In the genomic region with DNA sequence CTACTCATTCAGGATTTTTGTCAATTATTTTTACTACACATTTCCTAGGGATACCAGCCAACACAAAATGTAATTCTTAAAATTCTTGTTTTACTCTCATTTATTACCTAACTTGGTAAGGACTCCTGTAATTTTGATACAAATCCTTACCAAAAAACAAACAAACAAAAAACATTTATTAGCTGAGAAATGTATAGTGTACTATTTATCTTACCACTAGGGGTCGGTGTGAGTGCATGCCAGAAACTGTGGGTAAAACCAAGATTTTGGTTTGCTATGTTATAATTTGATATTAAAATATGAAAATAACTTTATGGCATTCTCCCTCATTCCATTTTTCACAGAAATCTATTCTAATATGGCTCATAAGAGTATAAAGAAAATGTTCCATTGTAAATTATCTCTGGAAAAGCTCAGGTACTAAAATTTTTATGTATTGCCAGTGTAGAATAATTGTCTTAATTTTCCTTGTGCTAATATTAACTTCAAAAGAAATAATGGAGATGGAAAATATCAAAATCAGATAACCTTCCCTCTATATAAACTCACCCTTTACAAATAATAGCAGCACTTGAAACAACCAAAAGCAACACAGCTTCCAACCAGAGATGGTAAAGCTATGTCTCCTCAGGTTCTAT, we compare ENCODE assay signal across 8 cellular contexts.
DNase-seq lines count a peak whose midpoint lies in the region; ATAC-seq and TF ChIP-seq lines count a peak whose summit lies in the region.

No MANE protein-coding gene starts in this region.

- no peaks in the 10 kb centered on the region for H3K4me1 Mint-ChIP-seq in glutamatergic neuron (ENCODE audit: low read depth, unreplicated experiment)
- no peaks in the 10 kb centered on the region for H3K4me1 Mint-ChIP-seq in activated CD4-positive, alpha-beta T cell treated with anti-CD3 and anti-CD28 coated beads, Interleukin-2, amount 10 ng/mL, durations not matched to agents 7 days and 5 days

- intact Hi-C loops in Panc1 (cut with micrococcal nuclease; ENCODE audit: unreplicated experiment), result loop anchor here (5.0 kb wide), 1 partner anchor 170 kb away; no protein-coding TSS in a partner anchor

- in situ Hi-C loops in Panc1 (cut with HindIII; ENCODE audit: low pct_unique_long_range_greater_than_20kb, low sequenced_read_pairs), result no loop called here

- no TSS peak for BruUV-seq in Panc1 (replicated peaks; lab: Mats Ljungman, UMichigan)

- H3K36me3 Mint-ChIP-seq in glutamatergic neuron (ENCODE audit: unreplicated experiment), result no peaks in the 10 kb centered on the region
- no peaks in the 10 kb centered on the region for H3K36me3 Mint-ChIP-seq in activated CD4-positive, alpha-beta T cell treated with anti-CD3 and anti-CD28 coated beads, Interleukin-2, amount 10 ng/mL, durations not matched to agents 7 days and 5 days (ENCODE audit: low read depth)

- peak; percentile 66 for ATAC-seq in GM19467 (IDR thresholded peaks at IDR 0.05; ENCODE audit: unreplicated experiment)
- ATAC-seq in Panc1, result no peak
- ATAC-seq in GM19455 (IDR thresholded peaks at IDR 0.05; ENCODE audit: unreplicated experiment), result no peak

- H3K4me3 ChIP-seq in Panc1 (ENCODE audit: low read depth in 2 of 2, low read length in 2 of 2), result no peak overlapping the region

- H3K27ac Mint-ChIP-seq in glutamatergic neuron (ENCODE audit: unreplicated experiment), result no peak overlapping the region
- H3K27ac Mint-ChIP-seq in activated CD4-positive, alpha-beta T cell treated with anti-CD3 and anti-CD28 coated beads, Interleukin-2, amount 10 ng/mL, durations not matched to agents 7 days and 5 days, result no peak overlapping the region

- peak; percentile 82; the same call in 1 of the 2 replicates for TF ChIP-seq CTCF in Panc1 (IDR thresholded peaks at IDR 0.05)
- TF ChIP-seq CTCF in glutamatergic neuron (IDR thresholded peaks at IDR 0.05; ENCODE audit: partially characterized antibody, unreplicated experiment), result peak; percentile 97

- peak; percentile 9 for DNase-seq in AG20443 (ENCODE audit: low spot score)
- DNase-seq in Panc1 (ENCODE audit: low read depth, low spot score), result no peak
- no peak for DNase-seq in glutamatergic neuron
- DNase-seq in activated CD4-positive, alpha-beta T cell treated with anti-CD3 and anti-CD28 coated beads for 1 hour, result no peak
- DNase-seq in activated CD4-positive, alpha-beta T cell treated with anti-CD3 and anti-CD28 coated beads, Interleukin-2, amount 10 ng/mL, durations not matched to agents 7 days and 5 days, result no peak
- no peak for DNase-seq in T1000 (lab: John Stamatoyannopoulos, UW)

- no peaks in the 10 kb centered on the region for H3K27me3 ChIP-seq in Panc1 (ENCODE audit: control insufficient read depth, insufficient read depth, low read length)

- H3K36me3 ChIP-seq in Panc1 (ENCODE audit: control insufficient read depth, insufficient read depth, low read length), result no peaks in the 10 kb centered on the region; the same call in 1 of the 2 replicates

- no peak overlapping the region for H3K4me3 Mint-ChIP-seq in glutamatergic neuron (ENCODE audit: unreplicated experiment)
- no peak overlapping the region for H3K4me3 Mint-ChIP-seq in activated CD4-positive, alpha-beta T cell treated with anti-CD3 and anti-CD28 coated beads, Interleukin-2, amount 10 ng/mL, durations not matched to agents 7 days and 5 days

- no peaks in the 10 kb centered on the region for H3K9me3 Mint-ChIP-seq in glutamatergic neuron (ENCODE audit: unreplicated experiment)
- H3K9me3 Mint-ChIP-seq in activated CD4-positive, alpha-beta T cell treated with anti-CD3 and anti-CD28 coated beads, Interleukin-2, amount 10 ng/mL, durations not matched to agents 7 days and 5 days, result no peaks in the 10 kb centered on the region

- CTCF ChIA-PET in Panc1 (lab: Charles Lee), result interaction anchor here (0.7 to 0.9 kb wide), 2 partner anchors 82 to 341 kb away, joined by 3 to 6 read pairs; no protein-coding TSS in a partner anchor
- CTCF ChIA-PET in activated CD4-positive, alpha-beta T cell treated with anti-CD3 and anti-CD28 coated beads, Interleukin-2, amount 10 ng/mL, durations not matched to agents 7 days and 5 days (lab: Charles Lee), result no interaction called here

- H3K4me1 ChIP-seq in Panc1 (ENCODE audit: control insufficient read depth, insufficient read depth, low read length), result no peaks in the 10 kb centered on the region

- no peak overlapping the region for H3K27ac ChIP-seq in Panc1 (ENCODE audit: low read length)

- POLR2A ChIA-PET in Panc1 (lab: Charles Lee), result no interaction called here
- POLR2A ChIA-PET in activated CD4-positive, alpha-beta T cell treated with anti-CD3 and anti-CD28 coated beads, Interleukin-2, amount 10 ng/mL, durations not matched to agents 7 days and 5 days (lab: Charles Lee), result no interaction called here

- no peaks in the 10 kb centered on the region for H3K9me3 ChIP-seq in Panc1 (ENCODE audit: control insufficient read depth, insufficient read depth, low read depth, low read length)

- no peaks in the 10 kb centered on the region for H3K27me3 Mint-ChIP-seq in glutamatergic neuron (ENCODE audit: unreplicated experiment)
- H3K27me3 Mint-ChIP-seq in activated CD4-positive, alpha-beta T cell treated with anti-CD3 and anti-CD28 coated beads, Interleukin-2, amount 10 ng/mL, durations not matched to agents 7 days and 5 days, result no peaks in the 10 kb centered on the region
